9 cellular contexts compared by ENCODE assay signal in the genomic region with DNA sequence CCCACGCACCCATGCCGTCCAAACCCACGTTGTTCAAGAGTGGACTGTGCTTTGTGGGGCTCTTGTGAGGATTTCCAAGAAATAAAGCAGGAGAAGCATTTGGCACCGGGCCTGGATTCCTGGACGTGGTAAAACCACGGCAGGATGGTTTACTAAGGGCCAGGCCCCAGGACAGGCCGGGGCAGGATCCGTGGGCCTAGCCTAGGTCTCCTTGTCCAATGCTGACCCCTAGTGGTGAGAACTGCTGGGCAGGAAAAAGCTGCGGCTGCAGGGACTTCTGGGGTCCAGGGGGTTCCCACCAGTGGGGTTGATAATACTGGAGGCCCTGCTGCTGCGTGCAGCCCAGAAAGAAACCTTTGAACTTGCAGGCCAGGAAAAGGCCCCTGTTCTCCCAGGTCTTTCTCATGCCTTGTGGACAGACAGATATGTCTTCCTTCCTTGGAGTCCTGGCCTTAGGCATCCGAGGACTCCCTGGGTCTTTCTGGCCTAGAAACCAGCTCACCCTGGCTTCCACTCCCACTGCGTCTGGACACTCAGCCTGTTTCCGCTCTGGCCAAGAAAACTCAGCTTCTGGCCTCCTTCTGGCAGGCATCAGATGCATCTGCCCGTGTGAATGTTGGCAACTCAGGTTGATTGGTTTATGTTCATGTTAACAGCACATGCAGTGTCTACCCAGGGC.
A peak's percentile ranks its signal among the peaks of the same experiment; 100 is the strongest.
DNase-seq lines count a peak whose midpoint lies in the region; ATAC-seq and TF ChIP-seq lines count a peak whose summit lies in the region.
"Had no signal": no experiment of that assay in that cellular context is flagged by ENCODE, and none has a peak within 500 bp of the region (broad histone marks: within the 10 kb centered on the region; RNA-seq: fewer than 3 reads in every experiment).

No MANE protein-coding gene starts in this region.

- H3K27me3 ChIP-seq in CD8-positive, alpha-beta T cell (ENCODE audit: insufficient read depth, low read length), result no peaks in the 10 kb centered on the region
- H3K27me3 ChIP-seq in vagina, result no peaks in the 10 kb centered on the region

- no peaks in the 10 kb centered on the region for H3K4me1 Mint-ChIP-seq in CD8-positive, alpha-beta T cell (ENCODE audit: low read depth)
- H3K4me1 Mint-ChIP-seq in activated naive CD8-positive, alpha-beta T cell treated with anti-CD3 and anti-CD28 coated beads for 36 hours, result no peaks in the 10 kb centered on the region

- no peaks in the 10 kb centered on the region for H3K36me3 Mint-ChIP-seq in CD8-positive, alpha-beta T cell
- H3K36me3 Mint-ChIP-seq in activated naive CD8-positive, alpha-beta T cell treated with anti-CD3 and anti-CD28 coated beads for 36 hours, result no peaks in the 10 kb centered on the region

- H3K9me3 Mint-ChIP-seq in CD8-positive, alpha-beta T cell, result no peaks in the 10 kb centered on the region
- H3K9me3 Mint-ChIP-seq in activated naive CD8-positive, alpha-beta T cell treated with anti-CD3 and anti-CD28 coated beads for 36 hours, result no peaks in the 10 kb centered on the region
- H3K9me3 Mint-ChIP-seq: T-helper 1 cell treated with Interleukin-12 subunit alpha and Interleukin-12 subunit beta and Interleukin-4 antibody, amounts not matched to agents 30 μg/mL and 1 μg/mL, for 36 hours had no signal

- ATAC-seq in CD8-positive, alpha-beta T cell, result no peak
- no peak for ATAC-seq in HG03025 (IDR thresholded peaks at IDR 0.05; ENCODE audit: low FRiP score, unreplicated experiment)

- H3K27me3 Mint-ChIP-seq in CD8-positive, alpha-beta T cell (ENCODE audit: low read depth), result no peaks in the 10 kb centered on the region
- no peaks in the 10 kb centered on the region for H3K27me3 Mint-ChIP-seq in activated naive CD8-positive, alpha-beta T cell treated with anti-CD3 and anti-CD28 coated beads for 36 hours

- no peaks in the 10 kb centered on the region for H3K4me1 ChIP-seq in CD8-positive, alpha-beta T cell (ENCODE audit: insufficient read depth, low read length)
- H3K4me1 ChIP-seq in HEK293 (ENCODE audit: control insufficient read depth, insufficient read depth, low read length) (no peaks in the 10 kb centered on the region), vagina (no peaks in the 10 kb centered on the region)

- no peak for TF ChIP-seq POLR2A in vagina (IDR thresholded peaks at IDR 0.05)

- POLR2A ChIA-PET in CD8-positive, alpha-beta T cell (lab: Charles Lee), result no interaction called here
- POLR2A ChIA-PET in HEK293 (lab: Yijun Ruan, JAX), result no interaction called here

- H3K4me3 Mint-ChIP-seq in CD8-positive, alpha-beta T cell, result no peak overlapping the region
- H3K4me3 Mint-ChIP-seq in activated naive CD8-positive, alpha-beta T cell treated with anti-CD3 and anti-CD28 coated beads for 36 hours, result no peak overlapping the region
- H3K4me3 Mint-ChIP-seq: T-helper 1 cell treated with Interleukin-12 subunit alpha and Interleukin-12 subunit beta and Interleukin-4 antibody, amounts not matched to agents 30 μg/mL and 1 μg/mL, for 36 hours had no signal

- intact Hi-C loops in CD8-positive, alpha-beta T cell (cut with DNase I, micrococcal nuclease), result loop anchor here in 1 of 2 experiments (5.0 kb wide), 2 partner anchors 269 to 1079 kb away; no protein-coding TSS in a partner anchor
- intact Hi-C loops in vagina (cut with DNase I), result loop anchor here (10.0 kb wide), 2 partner anchors 252 to 1082 kb away; no protein-coding TSS in a partner anchor

- H3K36me3 ChIP-seq in CD8-positive, alpha-beta T cell (ENCODE audit: insufficient read depth, low read length), result no peaks in the 10 kb centered on the region
- peaks cover 0 to 29% of the 10 kb centered on the region in 2 experiments; a peak in 2 of 3 replicates for H3K36me3 ChIP-seq in HEK293 (ENCODE audit: control insufficient read depth in 2 of 2, insufficient read depth in 1 of 2, low read length in 2 of 2)
- no peaks in the 10 kb centered on the region for H3K36me3 ChIP-seq in vagina

- peak in 6 of 7 experiments; percentile 27 to 65 (median 46) for DNase-seq in CD8-positive, alpha-beta T cell
- DNase-seq in RPMI7951 (ENCODE audit: low read depth) (peak; percentile 60), glomerular visceral epithelial cell (ENCODE audit: extremely low spot score) (peak; percentile 85), pons (ENCODE audit: low spot score) (peak; percentile 80), vagina (ENCODE audit: extremely low spot score in 2 of 2) (no peak)
- DNase-seq in activated naive CD8-positive, alpha-beta T cell treated with anti-CD3 and anti-CD28 coated beads for 36 hours, result peak; percentile 61

- no peak overlapping the region for H3K27ac Mint-ChIP-seq in CD8-positive, alpha-beta T cell
- no peak overlapping the region for H3K27ac Mint-ChIP-seq in activated naive CD8-positive, alpha-beta T cell treated with anti-CD3 and anti-CD28 coated beads for 36 hours

- H3K4me3 ChIP-seq in CD8-positive, alpha-beta T cell (ENCODE audit: low read depth, low read length), result no peak overlapping the region
- no peak overlapping the region for H3K4me3 ChIP-seq in HEK293 (ENCODE audit: low read depth, low read length)
- no peak overlapping the region for H3K4me3 ChIP-seq in vagina

- H3K9me3 ChIP-seq in CD8-positive, alpha-beta T cell (ENCODE audit: low read length), result no peaks in the 10 kb centered on the region
- no peaks in the 10 kb centered on the region for H3K9me3 ChIP-seq in HEK293 (ENCODE audit: control insufficient read depth, insufficient read depth, low read depth, low read length)
- H3K9me3 ChIP-seq in vagina, result no peaks in the 10 kb centered on the region

- CTCF ChIA-PET in CD8-positive, alpha-beta T cell (lab: Charles Lee), result interaction anchor here (0.7 to 1.4 kb wide), 7 partner anchors 8 to 1218 kb away, joined by 3 to 6 read pairs (median 3); no protein-coding TSS in a partner anchor
- CTCF ChIA-PET in HEK293 (lab: Yijun Ruan, JAX), result interaction anchor here (0.5 to 2.3 kb wide), 19 partner anchors 8 to 1081 kb away, joined by 3 to 7 read pairs (median 3); no protein-coding TSS in a partner anchor

- no peak overlapping the region for H3K27ac ChIP-seq in CD8-positive, alpha-beta T cell (ENCODE audit: low read depth, low read length)
- H3K27ac ChIP-seq in HEK293 (ENCODE audit: extremely low read depth, low read depth, low read length) (no peak overlapping the region), vagina (no peak overlapping the region)

- TF ChIP-seq CTCF in CD8-positive, alpha-beta T cell (IDR thresholded peaks at IDR 0.05), result peak; percentile 72
- TF ChIP-seq CTCF in HEK293 (tag by site-specific recombination; IDR thresholded peaks at IDR 0.05), result peak; percentile 76
- TF ChIP-seq CTCF in vagina (IDR thresholded peaks at IDR 0.05), result peak; percentile 84 to 99 (median 90)

TF ChIP-seq in HEK293, 187 proteins besides CTCF, POLR2A, EP300 and RAD21:
- TF ChIP-seq ZNF664 (tag by site-specific recombination; IDR thresholded peaks at IDR 0.05) (no peak), EGR2 (tag by site-specific recombination; IDR thresholded peaks at IDR 0.05; ENCODE audit: low read depth) (no peak), ZNF660 (tag by site-specific recombination; IDR thresholded peaks at IDR 0.05) (peak; percentile 50; the same call in 1 of the 2 replicates), ZNF555 (tag by site-specific recombination; conservative IDR thresholded peaks at IDR 0.05) (no peak), ZNF654 (tag by site-specific recombination; IDR thresholded peaks at IDR 0.05; ENCODE audit: low read depth) (peak; percentile 66), ZFHX2 (tag by site-specific recombination; conservative IDR thresholded peaks at IDR 0.05) (0 out of 2 replicates have a peak, but pooled peaks have one; percentile 10), ZBTB21 (tag by site-specific recombination; IDR thresholded peaks at IDR 0.05) (no peak)
- TF ChIP-seq, protein P1, sequence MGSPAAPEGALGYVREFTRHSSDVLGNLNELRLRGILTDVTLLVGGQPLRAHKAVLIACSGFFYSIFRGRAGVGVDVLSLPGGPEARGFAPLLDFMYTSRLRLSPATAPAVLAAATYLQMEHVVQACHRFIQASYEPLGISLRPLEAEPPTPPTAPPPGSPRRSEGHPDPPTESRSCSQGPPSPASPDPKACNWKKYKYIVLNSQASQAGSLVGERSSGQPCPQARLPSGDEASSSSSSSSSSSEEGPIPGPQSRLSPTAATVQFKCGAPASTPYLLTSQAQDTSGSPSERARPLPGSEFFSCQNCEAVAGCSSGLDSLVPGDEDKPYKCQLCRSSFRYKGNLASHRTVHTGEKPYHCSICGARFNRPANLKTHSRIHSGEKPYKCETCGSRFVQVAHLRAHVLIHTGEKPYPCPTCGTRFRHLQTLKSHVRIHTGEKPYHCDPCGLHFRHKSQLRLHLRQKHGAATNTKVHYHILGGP (tag by site-specific recombination; IDR thresholded peaks at IDR 0.05), result no peak
- TF ChIP-seq, protein P2, sequence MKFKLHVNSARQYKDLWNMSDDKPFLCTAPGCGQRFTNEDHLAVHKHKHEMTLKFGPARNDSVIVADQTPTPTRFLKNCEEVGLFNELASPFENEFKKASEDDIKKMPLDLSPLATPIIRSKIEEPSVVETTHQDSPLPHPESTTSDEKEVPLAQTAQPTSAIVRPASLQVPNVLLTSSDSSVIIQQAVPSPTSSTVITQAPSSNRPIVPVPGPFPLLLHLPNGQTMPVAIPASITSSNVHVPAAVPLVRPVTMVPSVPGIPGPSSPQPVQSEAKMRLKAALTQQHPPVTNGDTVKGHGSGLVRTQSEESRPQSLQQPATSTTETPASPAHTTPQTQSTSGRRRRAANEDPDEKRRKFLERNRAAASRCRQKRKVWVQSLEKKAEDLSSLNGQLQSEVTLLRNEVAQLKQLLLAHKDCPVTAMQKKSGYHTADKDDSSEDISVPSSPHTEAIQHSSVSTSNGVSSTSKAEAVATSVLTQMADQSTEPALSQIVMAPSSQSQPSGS (tag by site-specific recombination; IDR thresholded peaks at IDR 0.05; ENCODE audit: low read depth), result no peak
TF ChIP-seq in HEK293: peak in this region for 3.

Comparison
In these comparisons a context has a peak if more than half of its experiments do, and no peak if none do; other contexts are left out.
1. DNase-seq: peak in CD8-positive, alpha-beta T cell (6 of 7), RPMI7951 (single experiment), activated naive CD8-positive, alpha-beta T cell treated with anti-CD3 and anti-CD28 coated beads for 36 hours (single experiment), glomerular visceral epithelial cell (single experiment) and pons (single experiment); none in vagina (0 of 2).
2. Peak in every context shown above with its lines, with median percentiles within 50 percentile points of each other: CTCF ChIP-seq.